ENCODE assay signal across 2 cellular contexts in genomic region chr13:27665761-27666160, GRCh38.
TF ChIP-seq lines count a peak whose summit lies in the region.

No MANE protein-coding gene starts in this region.

TF ChIP-seq in GM23338, 12 proteins besides CTCF, POLR2A, EP300 and RAD21 (continued from another document):
- TF ChIP-seq REST (IDR thresholded peaks at IDR 0.05; ENCODE audit: unreplicated experiment) (no peak), JUNB (IDR thresholded peaks at IDR 0.05; ENCODE audit: unreplicated experiment) (no peak), STAT1 (IDR thresholded peaks at IDR 0.05; ENCODE audit: unreplicated experiment) (no peak), POLR2AphosphoS5 (IDR thresholded peaks at IDR 0.05; ENCODE audit: low read depth) (no peak), NANOG (IDR thresholded peaks at IDR 0.05; ENCODE audit: borderline replicate concordance) (no peak), CREB1 (CRISPR knock-in tag; IDR thresholded peaks at IDR 0.05; ENCODE audit: low read depth) (no peak), EZH2 (IDR thresholded peaks at IDR 0.05; ENCODE audit: low read depth, unreplicated experiment) (no peak), EZH2phosphoT487 (IDR thresholded peaks at IDR 0.05; ENCODE audit: unreplicated experiment) (no peak)
- TF ChIP-seq, protein P1, sequence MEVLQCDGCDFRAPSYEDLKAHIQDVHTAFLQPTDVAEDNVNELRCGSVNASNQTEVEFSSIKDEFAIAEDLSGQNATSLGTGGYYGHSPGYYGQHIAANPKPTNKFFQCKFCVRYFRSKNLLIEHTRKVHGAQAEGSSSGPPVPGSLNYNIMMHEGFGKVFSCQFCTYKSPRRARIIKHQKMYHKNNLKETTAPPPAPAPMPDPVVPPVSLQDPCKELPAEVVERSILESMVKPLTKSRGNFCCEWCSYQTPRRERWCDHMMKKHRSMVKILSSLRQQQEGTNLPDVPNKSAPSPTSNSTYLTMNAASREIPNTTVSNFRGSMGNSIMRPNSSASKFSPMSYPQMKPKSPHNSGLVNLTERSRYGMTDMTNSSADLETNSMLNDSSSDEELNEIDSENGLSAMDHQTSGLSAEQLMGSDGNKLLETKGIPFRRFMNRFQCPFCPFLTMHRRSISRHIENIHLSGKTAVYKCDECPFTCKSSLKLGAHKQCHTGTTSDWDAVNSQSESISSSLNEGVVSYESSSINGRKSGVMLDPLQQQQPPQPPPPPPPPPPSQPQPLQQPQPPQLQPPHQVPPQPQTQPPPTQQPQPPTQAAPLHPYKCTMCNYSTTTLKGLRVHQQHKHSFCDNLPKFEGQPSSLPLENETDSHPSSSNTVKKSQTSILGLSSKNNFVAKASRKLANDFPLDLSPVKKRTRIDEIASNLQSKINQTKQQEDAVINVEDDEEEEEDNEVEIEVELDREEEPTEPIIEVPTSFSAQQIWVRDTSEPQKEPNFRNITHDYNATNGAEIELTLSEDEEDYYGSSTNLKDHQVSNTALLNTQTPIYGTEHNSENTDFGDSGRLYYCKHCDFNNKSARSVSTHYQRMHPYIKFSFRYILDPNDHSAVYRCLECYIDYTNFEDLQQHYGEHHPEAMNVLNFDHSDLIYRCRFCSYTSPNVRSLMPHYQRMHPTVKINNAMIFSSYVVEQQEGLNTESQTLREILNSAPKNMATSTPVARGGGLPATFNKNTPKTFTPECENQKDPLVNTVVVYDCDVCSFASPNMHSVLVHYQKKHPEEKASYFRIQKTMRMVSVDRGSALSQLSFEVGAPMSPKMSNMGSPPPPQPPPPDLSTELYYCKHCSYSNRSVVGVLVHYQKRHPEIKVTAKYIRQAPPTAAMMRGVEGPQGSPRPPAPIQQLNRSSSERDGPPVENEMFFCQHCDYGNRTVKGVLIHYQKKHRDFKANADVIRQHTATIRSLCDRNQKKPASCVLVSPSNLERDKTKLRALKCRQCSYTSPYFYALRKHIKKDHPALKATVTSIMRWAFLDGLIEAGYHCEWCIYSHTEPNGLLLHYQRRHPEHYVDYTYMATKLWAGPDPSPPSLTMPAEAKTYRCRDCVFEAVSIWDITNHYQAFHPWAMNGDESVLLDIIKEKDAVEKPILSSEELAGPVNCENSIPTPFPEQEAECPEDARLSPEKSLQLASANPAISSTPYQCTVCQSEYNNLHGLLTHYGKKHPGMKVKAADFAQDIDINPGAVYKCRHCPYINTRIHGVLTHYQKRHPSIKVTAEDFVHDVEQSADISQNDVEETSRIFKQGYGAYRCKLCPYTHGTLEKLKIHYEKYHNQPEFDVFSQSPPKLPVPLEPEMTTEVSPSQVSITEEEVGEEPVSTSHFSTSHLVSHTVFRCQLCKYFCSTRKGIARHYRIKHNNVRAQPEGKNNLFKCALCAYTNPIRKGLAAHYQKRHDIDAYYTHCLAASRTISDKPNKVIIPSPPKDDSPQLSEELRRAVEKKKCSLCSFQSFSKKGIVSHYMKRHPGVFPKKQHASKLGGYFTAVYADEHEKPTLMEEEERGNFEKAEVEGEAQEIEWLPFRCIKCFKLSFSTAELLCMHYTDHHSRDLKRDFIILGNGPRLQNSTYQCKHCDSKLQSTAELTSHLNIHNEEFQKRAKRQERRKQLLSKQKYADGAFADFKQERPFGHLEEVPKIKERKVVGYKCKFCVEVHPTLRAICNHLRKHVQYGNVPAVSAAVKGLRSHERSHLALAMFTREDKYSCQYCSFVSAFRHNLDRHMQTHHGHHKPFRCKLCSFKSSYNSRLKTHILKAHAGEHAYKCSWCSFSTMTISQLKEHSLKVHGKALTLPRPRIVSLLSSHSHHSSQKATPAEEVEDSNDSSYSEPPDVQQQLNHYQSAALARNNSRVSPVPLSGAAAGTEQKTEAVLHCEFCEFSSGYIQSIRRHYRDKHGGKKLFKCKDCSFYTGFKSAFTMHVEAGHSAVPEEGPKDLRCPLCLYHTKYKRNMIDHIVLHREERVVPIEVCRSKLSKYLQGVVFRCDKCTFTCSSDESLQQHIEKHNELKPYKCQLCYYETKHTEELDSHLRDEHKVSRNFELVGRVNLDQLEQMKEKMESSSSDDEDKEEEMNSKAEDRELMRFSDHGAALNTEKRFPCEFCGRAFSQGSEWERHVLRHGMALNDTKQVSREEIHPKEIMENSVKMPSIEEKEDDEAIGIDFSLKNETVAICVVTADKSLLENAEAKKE (CRISPR knock-in tag; IDR thresholded peaks at IDR 0.05) = no peak

TF ChIP-seq in WTC11, 78 proteins besides CTCF, POLR2A, EP300 and RAD21 (continued from another document):
- TF ChIP-seq HMGXB4 (CRISPR knock-in tag; IDR thresholded peaks at IDR 0.05) (no peak), JUN (CRISPR knock-in tag; IDR thresholded peaks at IDR 0.05) (no peak), ATF6 (CRISPR knock-in tag; IDR thresholded peaks at IDR 0.05) (no peak), ELF4 (CRISPR knock-in tag; IDR thresholded peaks at IDR 0.05; ENCODE audit: low read depth) (no peak), ZNF121 (CRISPR knock-in tag; IDR thresholded peaks at IDR 0.05) (no peak), PRRX2 (CRISPR knock-in tag; IDR thresholded peaks at IDR 0.05) (no peak), KAT7 (CRISPR knock-in tag; IDR thresholded peaks at IDR 0.05; ENCODE audit: borderline replicate concordance) (no peak)
- TF ChIP-seq, protein P2, sequence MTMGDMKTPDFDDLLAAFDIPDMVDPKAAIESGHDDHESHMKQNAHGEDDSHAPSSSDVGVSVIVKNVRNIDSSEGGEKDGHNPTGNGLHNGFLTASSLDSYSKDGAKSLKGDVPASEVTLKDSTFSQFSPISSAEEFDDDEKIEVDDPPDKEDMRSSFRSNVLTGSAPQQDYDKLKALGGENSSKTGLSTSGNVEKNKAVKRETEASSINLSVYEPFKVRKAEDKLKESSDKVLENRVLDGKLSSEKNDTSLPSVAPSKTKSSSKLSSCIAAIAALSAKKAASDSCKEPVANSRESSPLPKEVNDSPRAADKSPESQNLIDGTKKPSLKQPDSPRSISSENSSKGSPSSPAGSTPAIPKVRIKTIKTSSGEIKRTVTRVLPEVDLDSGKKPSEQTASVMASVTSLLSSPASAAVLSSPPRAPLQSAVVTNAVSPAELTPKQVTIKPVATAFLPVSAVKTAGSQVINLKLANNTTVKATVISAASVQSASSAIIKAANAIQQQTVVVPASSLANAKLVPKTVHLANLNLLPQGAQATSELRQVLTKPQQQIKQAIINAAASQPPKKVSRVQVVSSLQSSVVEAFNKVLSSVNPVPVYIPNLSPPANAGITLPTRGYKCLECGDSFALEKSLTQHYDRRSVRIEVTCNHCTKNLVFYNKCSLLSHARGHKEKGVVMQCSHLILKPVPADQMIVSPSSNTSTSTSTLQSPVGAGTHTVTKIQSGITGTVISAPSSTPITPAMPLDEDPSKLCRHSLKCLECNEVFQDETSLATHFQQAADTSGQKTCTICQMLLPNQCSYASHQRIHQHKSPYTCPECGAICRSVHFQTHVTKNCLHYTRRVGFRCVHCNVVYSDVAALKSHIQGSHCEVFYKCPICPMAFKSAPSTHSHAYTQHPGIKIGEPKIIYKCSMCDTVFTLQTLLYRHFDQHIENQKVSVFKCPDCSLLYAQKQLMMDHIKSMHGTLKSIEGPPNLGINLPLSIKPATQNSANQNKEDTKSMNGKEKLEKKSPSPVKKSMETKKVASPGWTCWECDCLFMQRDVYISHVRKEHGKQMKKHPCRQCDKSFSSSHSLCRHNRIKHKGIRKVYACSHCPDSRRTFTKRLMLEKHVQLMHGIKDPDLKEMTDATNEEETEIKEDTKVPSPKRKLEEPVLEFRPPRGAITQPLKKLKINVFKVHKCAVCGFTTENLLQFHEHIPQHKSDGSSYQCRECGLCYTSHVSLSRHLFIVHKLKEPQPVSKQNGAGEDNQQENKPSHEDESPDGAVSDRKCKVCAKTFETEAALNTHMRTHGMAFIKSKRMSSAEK (CRISPR knock-in tag; IDR thresholded peaks at IDR 0.05; ENCODE audit: borderline replicate concordance) = no peak
